1 cellular context compared by ENCODE assay signal in the genomic region with DNA sequence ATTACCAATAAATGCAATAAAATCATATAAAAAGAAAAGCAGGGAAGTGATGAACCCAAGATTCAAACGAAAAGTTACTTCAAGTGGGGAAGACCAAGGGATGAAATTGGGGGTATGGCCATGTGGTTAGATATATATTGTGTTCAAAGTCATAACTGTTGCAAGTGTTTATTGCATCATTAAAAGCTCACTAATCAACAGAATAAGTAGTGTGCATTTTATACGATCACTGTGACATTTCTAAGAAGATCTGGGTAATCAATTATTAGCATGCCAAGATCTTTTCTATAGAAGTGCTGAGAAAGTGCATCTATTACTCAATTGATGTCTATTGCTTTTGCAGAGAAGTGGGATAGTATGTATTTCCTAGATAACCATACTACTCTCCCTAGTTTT.
TF ChIP-seq lines count a peak whose summit lies in the region.

No MANE protein-coding gene starts in this region.

TF ChIP-seq in HepG2, 621 proteins besides CTCF, POLR2A, EP300 and RAD21:
- TF ChIP-seq, protein P1, sequence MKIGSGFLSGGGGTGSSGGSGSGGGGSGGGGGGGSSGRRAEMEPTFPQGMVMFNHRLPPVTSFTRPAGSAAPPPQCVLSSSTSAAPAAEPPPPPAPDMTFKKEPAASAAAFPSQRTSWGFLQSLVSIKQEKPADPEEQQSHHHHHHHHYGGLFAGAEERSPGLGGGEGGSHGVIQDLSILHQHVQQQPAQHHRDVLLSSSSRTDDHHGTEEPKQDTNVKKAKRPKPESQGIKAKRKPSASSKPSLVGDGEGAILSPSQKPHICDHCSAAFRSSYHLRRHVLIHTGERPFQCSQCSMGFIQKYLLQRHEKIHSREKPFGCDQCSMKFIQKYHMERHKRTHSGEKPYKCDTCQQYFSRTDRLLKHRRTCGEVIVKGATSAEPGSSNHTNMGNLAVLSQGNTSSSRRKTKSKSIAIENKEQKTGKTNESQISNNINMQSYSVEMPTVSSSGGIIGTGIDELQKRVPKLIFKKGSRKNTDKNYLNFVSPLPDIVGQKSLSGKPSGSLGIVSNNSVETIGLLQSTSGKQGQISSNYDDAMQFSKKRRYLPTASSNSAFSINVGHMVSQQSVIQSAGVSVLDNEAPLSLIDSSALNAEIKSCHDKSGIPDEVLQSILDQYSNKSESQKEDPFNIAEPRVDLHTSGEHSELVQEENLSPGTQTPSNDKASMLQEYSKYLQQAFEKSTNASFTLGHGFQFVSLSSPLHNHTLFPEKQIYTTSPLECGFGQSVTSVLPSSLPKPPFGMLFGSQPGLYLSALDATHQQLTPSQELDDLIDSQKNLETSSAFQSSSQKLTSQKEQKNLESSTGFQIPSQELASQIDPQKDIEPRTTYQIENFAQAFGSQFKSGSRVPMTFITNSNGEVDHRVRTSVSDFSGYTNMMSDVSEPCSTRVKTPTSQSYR (CRISPR knock-in tag; IDR thresholded peaks at IDR 0.05; ENCODE audit: borderline replicate concordance) = no peak
- TF ChIP-seq NFKBIZ (CRISPR knock-in tag; IDR thresholded peaks at IDR 0.05) = no peak
- peak; percentile 19 for TF ChIP-seq ATF7 (IDR thresholded peaks at IDR 0.05)
- no peak for TF ChIP-seq ATF7 (CRISPR knock-in tag; IDR thresholded peaks at IDR 0.05)
- TF ChIP-seq ZFP90 (CRISPR knock-in tag; IDR thresholded peaks at IDR 0.05; ENCODE audit: borderline replicate concordance) = 0 out of 2 replicates have a peak, but pooled peaks have one; percentile 22
- TF ChIP-seq, protein P2, sequence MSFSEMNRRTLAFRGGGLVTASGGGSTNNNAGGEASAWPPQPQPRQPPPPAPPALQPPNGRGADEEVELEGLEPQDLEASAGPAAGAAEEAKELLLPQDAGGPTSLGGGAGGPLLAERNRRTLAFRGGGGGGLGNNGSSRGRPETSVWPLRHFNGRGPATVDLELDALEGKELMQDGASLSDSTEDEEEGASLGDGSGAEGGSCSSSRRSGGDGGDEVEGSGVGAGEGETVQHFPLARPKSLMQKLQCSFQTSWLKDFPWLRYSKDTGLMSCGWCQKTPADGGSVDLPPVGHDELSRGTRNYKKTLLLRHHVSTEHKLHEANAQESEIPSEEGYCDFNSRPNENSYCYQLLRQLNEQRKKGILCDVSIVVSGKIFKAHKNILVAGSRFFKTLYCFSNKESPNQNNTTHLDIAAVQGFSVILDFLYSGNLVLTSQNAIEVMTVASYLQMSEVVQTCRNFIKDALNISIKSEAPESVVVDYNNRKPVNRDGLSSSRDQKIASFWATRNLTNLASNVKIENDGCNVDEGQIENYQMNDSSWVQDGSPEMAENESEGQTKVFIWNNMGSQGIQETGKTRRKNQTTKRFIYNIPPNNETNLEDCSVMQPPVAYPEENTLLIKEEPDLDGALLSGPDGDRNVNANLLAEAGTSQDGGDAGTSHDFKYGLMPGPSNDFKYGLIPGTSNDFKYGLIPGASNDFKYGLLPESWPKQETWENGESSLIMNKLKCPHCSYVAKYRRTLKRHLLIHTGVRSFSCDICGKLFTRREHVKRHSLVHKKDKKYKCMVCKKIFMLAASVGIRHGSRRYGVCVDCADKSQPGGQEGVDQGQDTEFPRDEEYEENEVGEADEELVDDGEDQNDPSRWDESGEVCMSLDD (CRISPR knock-in tag; IDR thresholded peaks at IDR 0.05; ENCODE audit: borderline replicate concordance) = 0 out of 2 replicates have a peak, but pooled peaks have one; percentile 21
- peak; percentile 47; the same call in 1 of the 2 replicates for TF ChIP-seq CEBPB (IDR thresholded peaks at IDR 0.05; ENCODE audit: borderline replicate concordance, low read depth, low read length)
- 0 out of 2 replicates have a peak, but pooled peaks have one; percentile 6 for TF ChIP-seq ELF4 (CRISPR knock-in tag; IDR thresholded peaks at IDR 0.05; ENCODE audit: borderline replicate concordance)
- TF ChIP-seq SAFB2 (CRISPR knock-in tag; IDR thresholded peaks at IDR 0.05; ENCODE audit: borderline replicate concordance, low read depth) = no peak
